In the genomic region with DNA sequence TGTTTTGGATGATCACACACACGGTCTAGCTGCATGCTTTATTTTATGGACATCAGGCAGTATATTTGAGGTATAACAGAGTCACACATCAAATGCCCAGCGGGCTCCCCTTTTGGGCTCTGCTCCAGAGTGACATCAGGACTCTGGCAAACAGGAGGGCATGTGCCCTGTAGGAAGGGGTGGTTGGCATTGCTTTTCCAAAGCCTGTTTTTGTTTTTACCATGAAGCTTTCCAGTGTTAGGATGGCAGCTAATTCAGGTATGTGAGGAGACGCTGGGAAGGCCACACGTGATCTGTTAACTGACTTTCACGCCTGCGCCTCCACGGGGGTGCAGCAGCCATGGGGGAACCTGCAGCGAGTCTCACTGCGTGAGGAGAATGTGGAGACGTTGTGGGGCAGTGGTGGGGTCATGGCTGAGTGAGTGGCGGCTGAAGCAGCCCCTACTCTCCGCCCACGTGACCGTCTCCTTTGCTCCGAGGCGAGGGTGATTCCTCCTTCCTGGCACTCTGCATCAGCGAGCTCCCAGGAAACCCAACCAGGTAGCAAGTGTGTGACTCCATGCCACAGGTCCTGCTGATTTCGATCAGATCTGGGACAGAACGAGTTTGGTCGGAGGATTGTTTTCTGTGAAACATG, we compare ENCODE assay signal across 23 cellular contexts. TPM values are rescaled to one million over a fixed set of nuclear protein-coding genes. Genes with fewer than 3 reads are reported as not detected.
DNase-seq lines count a peak whose midpoint lies in the region; ATAC-seq, FAIRE-seq and TF ChIP-seq lines count a peak whose summit lies in the region.
"Had no signal": no experiment of that assay in that cellular context is flagged by ENCODE, and none has a peak within 500 bp of the region (broad histone marks: within the 10 kb centered on the region; RNA-seq: fewer than 3 reads in every experiment).

No MANE protein-coding gene starts in this region.

- H3K9ac ChIP-seq in rectal smooth muscle tissue (ENCODE audit: low read length): no peak overlapping the region
- H3K9ac ChIP-seq: GM23248 had no signal

- H3K27me3 ChIP-seq in rectal smooth muscle tissue (ENCODE audit: control insufficient read depth, insufficient read depth, low read length): no peaks in the 10 kb centered on the region
- no peaks in the 10 kb centered on the region for H3K27me3 ChIP-seq in lower lobe of right lung (ENCODE audit: low read depth)

- no peak for ATAC-seq in left cardiac atrium
- ATAC-seq in lower lobe of right lung: no peak
- ATAC-seq in HG03439 (IDR thresholded peaks at IDR 0.05; ENCODE audit: unreplicated experiment): no peak
- ATAC-seq: A549, HepG2 had no signal

- H3K4me1 ChIP-seq in rectal smooth muscle tissue (ENCODE audit: control insufficient read depth, insufficient read depth, low read length) (no peaks in the 10 kb centered on the region), lower lobe of right lung (no peaks in the 10 kb centered on the region)
- H3K4me1 ChIP-seq: A549, HAP-1 had no signal

- TF ChIP-seq POLR2A in erythroblast (IDR thresholded peaks at IDR 0.05; ENCODE audit: low read length): no peak

- H3K27ac ChIP-seq in rectal smooth muscle tissue (ENCODE audit: low read depth, low read length) (peak overlapping the region; percentile 68), lower lobe of right lung (no peak overlapping the region)
- H3K27ac ChIP-seq: A549, GM23248, HL-60, PC-9 had no signal

- H3K36me3 ChIP-seq in rectal smooth muscle tissue (ENCODE audit: control insufficient read depth, insufficient read depth, low read length): peaks cover 40% of the 10 kb centered on the region
- peaks cover 100% of the 10 kb centered on the region for H3K36me3 ChIP-seq in lower lobe of right lung

- FAIRE-seq in urothelium cell line (lab: Jason Lieb, UNC): peak; percentile 95
- FAIRE-seq: A549, HepG2 had no signal

- H3K4me3 ChIP-seq in rectal smooth muscle tissue (ENCODE audit: low read length) (no peak overlapping the region), lower lobe of right lung (no peak overlapping the region)
- H3K4me3 ChIP-seq: A549, GM23248, HAP-1, PC-9 had no signal

- TF ChIP-seq CTCF in lower lobe of right lung (IDR thresholded peaks at IDR 0.05): no peak

- no peaks in the 10 kb centered on the region for H3K9me3 ChIP-seq in lower lobe of right lung
- H3K9me3 ChIP-seq: A549, HAP-1 had no signal

- DNase-seq in cardiac septum (ENCODE audit: low spot score) (peak; percentile 60), left cardiac atrium (no peak), kidney tubule cell (ENCODE audit: low spot score) (peak; percentile 14), urothelium cell line (ENCODE audit: low spot score) (no peak), erythroblast (lab: John Stamatoyannopoulos, UW) (no peak), lower lobe of right lung (no peak)
- DNase-seq: CD4-positive, CD25-positive, alpha-beta regulatory T cell; EL; GM23248; KBM-7; NCI-H1092; NCI-H1436; NCI-H187 treated with DMSO at 0.1 percent for 48 hours; NCI-H510A; PC-9; RPMI8226; SHP77 had no signal

- intact Hi-C loops in cardiac septum (cut with DNase I) (no loop called here), left cardiac atrium (cut with DNase I) (no loop called here), lower lobe of right lung (cut with DNase I) (no loop called here)

RNA-seq across cellular contexts. Expression of gene USP42, which starts 44.1 kb away (rescaled TPM):
- total RNA-seq in cardiac septum (5.8 TPM), left cardiac atrium (1 to 10 TPM; 4.6 to 6.3 TPM), lower lobe of right lung (10.6 TPM)

Comparison
In these comparisons a context has a peak if more than half of its experiments do, and no peak if none do; other contexts are left out.
1. DNase-seq: peak in cardiac septum (single experiment) and kidney tubule cell (single experiment); none in left cardiac atrium (single experiment), urothelium cell line (single experiment), erythroblast (0 of 2) and lower lobe of right lung (single experiment).